Comparison of ENCODE assay signal across 8 cellular contexts in the genomic region with DNA sequence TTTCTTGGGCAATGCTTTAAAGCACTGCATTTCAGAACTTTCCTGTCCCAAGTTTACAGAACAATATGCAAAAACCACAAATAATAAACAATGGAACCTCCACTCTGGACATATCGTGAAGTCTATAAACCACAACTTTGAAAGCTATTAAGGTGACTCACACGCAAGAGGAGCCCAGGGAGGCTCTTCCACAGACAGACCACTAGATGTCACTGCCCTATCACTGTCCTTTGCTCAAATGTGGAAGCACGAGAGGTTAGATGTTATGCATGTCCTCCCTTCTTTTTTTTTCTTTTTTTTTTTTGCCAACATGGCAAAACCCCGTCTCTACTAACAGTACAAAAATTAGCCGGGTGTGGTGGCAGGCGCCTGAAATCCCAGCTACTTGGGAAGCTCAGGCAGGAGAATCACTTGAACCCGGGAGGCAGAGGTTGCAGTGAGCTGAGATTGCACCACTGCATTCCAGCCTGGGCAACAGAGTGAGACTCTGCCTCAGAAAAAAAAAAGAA.
DNase-seq lines count a peak whose midpoint lies in the region; ATAC-seq and TF ChIP-seq lines count a peak whose summit lies in the region.
"Not testable (repeated sequence)": the region's sequence is repeated elsewhere in the genome, so short reads cannot be mapped to it uniquely, and the experiment has no call there.

No MANE protein-coding gene starts in this region.

- in situ Hi-C loops in GM13977 (cut with MboI; ENCODE audit: low pct_unique_long_range_greater_than_20kb, low sequenced_read_pairs, unreplicated experiment), result loop anchor here (10.0 kb wide), 1 partner anchor 902 kb away; no protein-coding TSS in a partner anchor

- H3K4me1 ChIP-seq in SJCRH30; aorta (ENCODE audit: control insufficient read depth in 1 of 2, insufficient read depth in 2 of 2, low read length in 2 of 2): not testable (repeated sequence)

- TF ChIP-seq CTCF in GM13977 (IDR thresholded peaks at IDR 0.05; ENCODE audit: extremely low read depth, insufficient read depth, missing control alignments) (peak; percentile 88), omental fat pad (IDR thresholded peaks at IDR 0.05) (peak in 2 of 3 donors; percentile 48 to 52)

- ATAC-seq in HG02759 (IDR thresholded peaks at IDR 0.05; ENCODE audit: unreplicated experiment) (peak; percentile 81), omental fat pad (ENCODE audit: low FRiP score) (peak; percentile 97), aorta (ENCODE audit: low FRiP score) (peak; percentile 91)

- 13 to 15% methylated on average over 7 of the region's 7 CpGs for WGBS in aorta, 2 donors

- not testable (repeated sequence) for H3K27me3 ChIP-seq in SJCRH30; aorta (ENCODE audit: control insufficient read depth in 1 of 2, insufficient read depth in 2 of 2, low read length in 1 of 2)

- not testable (repeated sequence) for H3K4me3 ChIP-seq in SJCRH30; aorta (ENCODE audit: low read length in 2 of 2)

- not testable (repeated sequence) for H3K9me3 ChIP-seq in SJCRH30 (replicated peaks); aorta (ENCODE audit: control insufficient read depth, low read length)

- H3K27ac ChIP-seq in SJCRH30; aorta (ENCODE audit: low read depth in 1 of 2, low read length in 2 of 2): not testable (repeated sequence)

- DNase-seq in GM13977 (ENCODE audit: low spot score) (peak; percentile 73), NCI-H1092 (lab: John Stamatoyannopoulos, UW) (peak; percentile 33), SJCRH30 (peak; percentile 64 to 89), foreskin melanocyte (peak; percentile 84), aorta (peak in 1 of 2 donors; percentile 53)
- DNase-seq in activated naive CD4-positive, alpha-beta T cell treated with Interleukin-2 at 50 U/mL for 16 hours, result peak; percentile 38
- DNase-seq in omental fat pad (ENCODE audit: low spot score), result not testable (repeated sequence)

- H3K36me3 ChIP-seq in SJCRH30; aorta (ENCODE audit: control insufficient read depth in 1 of 2, insufficient read depth in 2 of 2, low read length in 1 of 2): not testable (repeated sequence)

- intact Hi-C loops in aorta (cut with DNase I), result loop anchor here (1.0 kb wide), 1 partner anchor 233 kb away; no protein-coding TSS in a partner anchor
